Comparison of ENCODE assay signal across 12 cellular contexts in the genomic region with DNA sequence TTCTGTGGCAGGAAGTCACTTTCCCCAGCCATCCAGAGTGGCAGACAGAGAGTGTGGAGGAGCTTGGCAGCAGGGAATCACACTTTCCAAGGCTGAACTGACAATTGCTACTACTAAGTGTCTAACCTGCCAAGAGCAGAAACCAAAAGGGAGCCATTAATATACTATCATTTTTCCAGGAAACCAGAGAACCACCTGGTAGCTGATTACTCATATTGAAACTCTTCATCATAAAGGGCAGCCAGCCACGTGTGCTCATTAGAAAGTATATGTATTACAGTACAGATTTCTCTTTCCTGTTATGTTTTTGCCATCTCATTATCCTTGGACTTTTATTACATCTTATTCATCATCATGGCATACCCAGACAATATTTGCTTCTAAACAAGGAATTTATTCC.
DNase-seq lines count a peak whose midpoint lies in the region; ATAC-seq and TF ChIP-seq lines count a peak whose summit lies in the region.
"Had no signal": no experiment of that assay in that cellular context is flagged by ENCODE, and none has a peak within 500 bp of the region (broad histone marks: within the 10 kb centered on the region; RNA-seq: fewer than 3 reads in every experiment).

No MANE protein-coding gene starts in this region.

- no peaks in the 10 kb centered on the region for H3K27me3 Mint-ChIP-seq in osteocyte (ENCODE audit: unreplicated experiment)
- H3K27me3 Mint-ChIP-seq: CD4-positive, alpha-beta memory T cell had no signal

- H3K27ac Mint-ChIP-seq in osteocyte (ENCODE audit: unreplicated experiment), result no peak overlapping the region
- H3K27ac Mint-ChIP-seq: CD4-positive, alpha-beta memory T cell had no signal

- H3K9me3 Mint-ChIP-seq in osteocyte (ENCODE audit: unreplicated experiment), result no peaks in the 10 kb centered on the region

- H3K4me1 Mint-ChIP-seq in osteocyte (ENCODE audit: unreplicated experiment), result no peaks in the 10 kb centered on the region
- H3K4me1 Mint-ChIP-seq: CD4-positive, alpha-beta memory T cell had no signal

- no peak overlapping the region for H3K27ac ChIP-seq in foreskin keratinocyte
- H3K27ac ChIP-seq: gastrocnemius medialis, right lobe of liver had no signal

- no peak overlapping the region for H3K4me3 Mint-ChIP-seq in osteocyte (ENCODE audit: unreplicated experiment)
- H3K4me3 Mint-ChIP-seq: CD4-positive, alpha-beta memory T cell had no signal

- no peaks in the 10 kb centered on the region for H3K36me3 Mint-ChIP-seq in osteocyte (ENCODE audit: unreplicated experiment)
- H3K36me3 Mint-ChIP-seq: CD4-positive, alpha-beta memory T cell had no signal

- TF ChIP-seq CTCF in foreskin keratinocyte (conservative IDR thresholded peaks at IDR 0.05), result no peak
- no peak for TF ChIP-seq CTCF in osteocyte (IDR thresholded peaks at IDR 0.05)

- no peaks in the 10 kb centered on the region for H3K4me1 ChIP-seq in foreskin keratinocyte
- H3K4me1 ChIP-seq: gastrocnemius medialis, right lobe of liver had no signal

- peak; percentile 92 for ATAC-seq in GM18909 (IDR thresholded peaks at IDR 0.05; ENCODE audit: poor library complexity, unreplicated experiment)
- peak; percentile 85 for ATAC-seq in GM21717 (IDR thresholded peaks at IDR 0.05; ENCODE audit: unreplicated experiment)
- ATAC-seq in HG03097 (IDR thresholded peaks at IDR 0.05; ENCODE audit: low FRiP score, unreplicated experiment), result peak; percentile 64
- ATAC-seq in foreskin keratinocyte, result peak; percentile 40
- ATAC-seq: gastrocnemius medialis, right lobe of liver had no signal

- H3K27me3 ChIP-seq in foreskin keratinocyte, result no peaks in the 10 kb centered on the region
- H3K27me3 ChIP-seq: gastrocnemius medialis, right lobe of liver had no signal

- peak in 1 of 2 donors; percentile 2 for DNase-seq in foreskin keratinocyte
- DNase-seq in osteocyte (ENCODE audit: extremely low spot score, unreplicated experiment), result no peak
- no peak for DNase-seq in activated T-cell treated with anti-CD3 and anti-CD28 coated beads, Interleukin-2, amount 50 U/mL, for 48 hours
- no peak for DNase-seq in retina
- DNase-seq: CD4-positive, alpha-beta memory T cell; gastrocnemius medialis; NCI-H774; right lobe of liver; SHP77 had no signal

Comparison
In these comparisons a context has a peak if more than half of its experiments do, and no peak if none do; other contexts are left out.
1. ATAC-seq: peak in every context shown above with its lines; median percentile 92 in GM18909; 85 in GM21717; 64 in HG03097; 40 in foreskin keratinocyte.